8 cellular contexts compared by ENCODE assay signal in the genomic region with DNA sequence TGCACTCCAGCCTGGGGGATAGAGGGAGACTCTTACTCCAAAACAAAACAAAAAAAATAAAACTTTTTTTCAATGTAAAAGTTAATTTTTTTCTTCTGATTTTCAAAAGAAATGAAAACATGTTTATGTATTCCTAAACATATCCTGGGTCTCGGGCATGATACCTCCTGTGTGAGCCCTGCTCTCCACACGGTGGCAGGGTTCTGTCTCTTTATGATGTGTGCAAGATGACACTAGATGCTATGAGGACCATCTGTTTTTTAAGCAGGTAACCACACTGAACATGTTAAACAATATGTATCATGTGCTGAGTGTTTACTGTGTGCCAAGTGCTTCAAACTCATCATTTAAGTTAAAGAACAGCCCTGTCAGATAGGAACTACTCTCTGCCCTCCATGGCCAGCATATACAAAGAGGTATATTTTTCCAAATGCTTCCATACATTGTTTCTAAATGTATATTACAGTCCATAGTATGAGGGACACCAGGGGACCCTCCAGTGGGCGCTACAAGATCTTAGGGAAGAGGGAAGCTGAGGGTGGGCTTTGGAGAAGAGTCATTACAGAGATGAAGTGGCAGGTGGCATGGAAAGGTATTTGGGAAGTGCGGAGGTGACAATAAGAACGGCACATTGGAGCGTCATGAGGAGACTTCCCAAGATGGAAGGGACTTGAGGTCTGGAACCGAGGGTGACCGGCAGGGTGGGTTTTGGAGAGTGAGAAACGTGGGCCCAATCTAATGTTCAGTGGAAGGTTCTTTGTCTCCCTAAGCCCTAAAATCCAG. TPM values are rescaled to one million over a fixed set of nuclear protein-coding genes. Genes with fewer than 3 reads are reported as not detected.
A peak's percentile ranks its signal among the peaks of the same experiment; 100 is the strongest.
DNase-seq lines count a peak whose midpoint lies in the region; ATAC-seq and TF ChIP-seq lines count a peak whose summit lies in the region.

No MANE protein-coding gene starts in this region.

- H3K27me3 ChIP-seq in BJ (ENCODE audit: control insufficient read depth, insufficient read depth, low read length) (no peaks in the 10 kb centered on the region), WERI-Rb-1 (ENCODE audit: insufficient read depth, low read depth, severe bottlenecking) (no peaks in the 10 kb centered on the region)
- H3K27me3 ChIP-seq in CD4-positive, alpha-beta memory T cell (ENCODE audit: insufficient read depth, low read length) = no peaks in the 10 kb centered on the region

- no peaks in the 10 kb centered on the region for H3K36me3 Mint-ChIP-seq in CD4-positive, alpha-beta memory T cell

- CTCF ChIA-PET in BJ (lab: Yijun Ruan, JAX) = interaction anchor here (0.7 to 12.9 kb wide), 21 partner anchors 9 to 454 kb away, joined by 3 to 171 read pairs (median 7); a partner anchor contains a TSS
- CTCF ChIA-PET in CD4-positive, alpha-beta memory T cell (lab: Charles Lee; ENCODE audit: partially characterized antibody) = interaction anchor here (1.0 to 14.1 kb wide), 14 partner anchors 8 to 254 kb away, joined by 3 to 273 read pairs (median 10); a partner anchor contains a TSS

- H3K4me3 Mint-ChIP-seq in CD4-positive, alpha-beta memory T cell = no peak overlapping the region

- no peak for DNase-seq in BJ (ENCODE audit: low read depth)
- peak; percentile 89 for DNase-seq in NCI-H1694 (lab: John Stamatoyannopoulos, UW)
- DNase-seq in WERI-Rb-1 = peak; percentile 54
- peak; percentile 37 for DNase-seq in mesenteric fat pad (ENCODE audit: low spot score)
- DNase-seq in CD4-positive, alpha-beta memory T cell = no peak
- no peak for DNase-seq in 8988T

- ATAC-seq in GM18517 (IDR thresholded peaks at IDR 0.05; ENCODE audit: unreplicated experiment) (peak; percentile 57), GM18511 (IDR thresholded peaks at IDR 0.05; ENCODE audit: unreplicated experiment) (no peak)

- H3K36me3 ChIP-seq in BJ (ENCODE audit: control insufficient read depth, insufficient read depth, low read length) (no peaks in the 10 kb centered on the region), WERI-Rb-1 (no peaks in the 10 kb centered on the region)
- H3K36me3 ChIP-seq in CD4-positive, alpha-beta memory T cell (ENCODE audit: insufficient read depth, low read length) = no peaks in the 10 kb centered on the region

- H3K27ac Mint-ChIP-seq in CD4-positive, alpha-beta memory T cell = peak overlapping the region in 3 of 7 donors; percentile 4 to 61 (median 26)

- H3K4me3 ChIP-seq in BJ (ENCODE audit: low read depth, low read length) (no peak overlapping the region), WERI-Rb-1 (ENCODE audit: low read depth, low read length) (no peak overlapping the region)
- H3K4me3 ChIP-seq in CD4-positive, alpha-beta memory T cell (ENCODE audit: low read length in 2 of 2) = no peak overlapping the region

- H3K9me3 Mint-ChIP-seq in CD4-positive, alpha-beta memory T cell = no peaks in the 10 kb centered on the region

- H3K27ac ChIP-seq in WERI-Rb-1 = no peak overlapping the region
- H3K27ac ChIP-seq in CD4-positive, alpha-beta memory T cell (ENCODE audit: low read depth, low read length) = no peak overlapping the region

- TF ChIP-seq CTCF in BJ (IDR thresholded peaks at IDR 0.05; ENCODE audit: insufficient read depth, low read depth, low read length) (peak; percentile 38), WERI-Rb-1 (IDR thresholded peaks at IDR 0.05; ENCODE audit: low read depth, low read length) (peak; percentile 58)

- H3K9me3 ChIP-seq in WERI-Rb-1 (ENCODE audit: severe bottlenecking) = no peaks in the 10 kb centered on the region
- no peaks in the 10 kb centered on the region for H3K9me3 ChIP-seq in CD4-positive, alpha-beta memory T cell (ENCODE audit: control insufficient read depth in 1 of 2, low read length in 2 of 2)

- POLR2A ChIA-PET in BJ (lab: Charles Lee) = no interaction called here
- POLR2A ChIA-PET in CD4-positive, alpha-beta memory T cell (lab: Charles Lee; ENCODE audit: partially characterized antibody) = no interaction called here

- peaks cover 7% of the 10 kb centered on the region for H3K4me1 ChIP-seq in CD4-positive, alpha-beta memory T cell (ENCODE audit: insufficient read depth, low read length)

- peaks cover 1 to 3% of the 10 kb centered on the region in 2 donors for H3K27me3 Mint-ChIP-seq in CD4-positive, alpha-beta memory T cell

- intact Hi-C loops in CD4-positive, alpha-beta memory T cell (cut with micrococcal nuclease) = loop anchor here (1.0 kb wide), 3 partner anchors 147 to 347 kb away; no protein-coding TSS in a partner anchor

- H3K4me1 Mint-ChIP-seq in CD4-positive, alpha-beta memory T cell = peaks cover 6 to 22% (median 8%) of the 10 kb centered on the region in 4 donors

RNA-seq across cellular contexts. Expression of a gene that starts 28.5 kb away (rescaled TPM):
- polyA plus RNA-seq in BJ (2011; rRNA removed) = 57.8 and 84.1 TPM in 2 replicates
- polyA minus RNA-seq in BJ (2011; rRNA and poly(A)+ RNA removed) = 114 and 166 TPM in 2 replicates
- total RNA-seq in mesenteric fat pad = 1,900 TPM
- 1 to 10 TPM; 4.1 to 4.3 TPM for total RNA-seq in CD4-positive, alpha-beta memory T cell
- polyA plus RNA-seq in CD4-positive, alpha-beta memory T cell = 100 to 1,000 TPM; 162 to 519 TPM

Comparison
In these comparisons a context has a peak if more than half of its experiments do, and no peak if none do; other contexts are left out.
1. DNase-seq: peak in NCI-H1694 (single experiment), WERI-Rb-1 (single experiment) and mesenteric fat pad (single experiment); none in BJ (single experiment), CD4-positive, alpha-beta memory T cell (0 of 5) and 8988T (single experiment).
2. RNA of a gene that starts 28.5 kb away (total RNA-seq): 1,900 TPM in mesenteric fat pad (single experiment); 4.1 to 4.3 TPM in CD4-positive, alpha-beta memory T cell; every median in the first group is over 100 times any median in the second.